ENCODE assay signal across 8 cellular contexts in the genomic region with DNA sequence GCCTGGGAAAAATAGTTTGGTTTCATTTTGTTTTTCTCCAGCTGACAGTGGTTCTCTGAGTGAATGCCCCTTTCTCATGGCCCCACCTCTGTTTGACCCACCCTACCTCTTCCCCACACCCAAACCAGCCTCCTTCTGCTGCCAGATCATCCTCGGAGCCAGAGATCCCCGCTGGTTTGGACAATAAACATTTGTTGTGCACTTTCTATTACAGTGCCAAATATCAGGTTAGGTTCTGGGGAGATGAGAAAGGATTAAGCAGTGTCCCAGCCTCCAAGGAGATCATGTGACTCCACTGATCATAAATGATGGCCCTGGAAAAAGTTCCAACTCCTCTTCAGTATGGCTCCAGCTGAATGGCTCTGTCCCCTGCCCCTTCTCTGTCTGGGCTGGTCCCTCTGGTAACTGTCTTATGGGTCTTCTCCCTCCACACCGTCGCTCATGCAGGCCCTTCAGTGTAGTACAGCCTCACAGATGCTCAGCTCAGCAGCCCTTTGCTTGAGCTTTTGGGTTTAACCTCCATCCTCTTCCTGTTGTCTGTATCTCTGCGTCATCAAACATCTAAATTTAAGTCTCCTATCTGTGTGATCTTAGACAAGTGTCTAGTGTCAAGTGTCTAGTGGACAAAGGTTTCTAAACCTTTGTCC. TPM values are rescaled to one million over a fixed set of nuclear protein-coding genes. Genes with fewer than 3 reads are reported as not detected.
DNase-seq lines count a peak whose midpoint lies in the region; ATAC-seq and TF ChIP-seq lines count a peak whose summit lies in the region.

No MANE protein-coding gene starts in this region.

- DNase-seq in heart right ventricle (no peak), left ventricle myocardium superior (no peak), lower lobe of right lung (no peak), uterus (no peak), epidermal melanocyte (ENCODE audit: insufficient read length, low spot score) (no peak), superior temporal gyrus (ENCODE audit: extremely low spot score) (no peak), NCI-H146 (lab: John Stamatoyannopoulos, UW) (no peak)
- DNase-seq in activated gamma-delta T cell treated with anti-CD3 and anti-CD28 coated beads, Interleukin-2, amount 50 U/mL, for 16 hours (ENCODE audit: low read depth), result peak; percentile 32

- H3K27me3 ChIP-seq in heart right ventricle, result no peaks in the 10 kb centered on the region
- H3K27me3 ChIP-seq in lower lobe of right lung (ENCODE audit: low read depth), result no peaks in the 10 kb centered on the region
- H3K27me3 ChIP-seq in uterus, result no peaks in the 10 kb centered on the region

- no peaks in the 10 kb centered on the region for H3K36me3 ChIP-seq in heart right ventricle
- H3K36me3 ChIP-seq in lower lobe of right lung, result no peaks in the 10 kb centered on the region
- H3K36me3 ChIP-seq in uterus, result no peaks in the 10 kb centered on the region

- H3K27ac ChIP-seq in heart right ventricle, result peak overlapping the region in 9 of 10 donors; percentile 61 to 95 (median 79)
- H3K27ac ChIP-seq in lower lobe of right lung, result peak overlapping the region; percentile 80
- H3K27ac ChIP-seq in uterus, result peak overlapping the region; percentile 53 to 69

- no peak for TF ChIP-seq POLR2A in uterus (IDR thresholded peaks at IDR 0.05)

- peak in 1 of 8 donors; percentile 6 for ATAC-seq in heart right ventricle
- ATAC-seq in left ventricle myocardium superior, result no peak
- peak; percentile 37 for ATAC-seq in lower lobe of right lung

- peaks cover 14 to 82% (median 37%) of the 10 kb centered on the region in 9 donors for H3K4me1 ChIP-seq in heart right ventricle
- H3K4me1 ChIP-seq in lower lobe of right lung, result peaks cover 52% of the 10 kb centered on the region
- no peaks in the 10 kb centered on the region for H3K4me1 ChIP-seq in uterus

- H3K4me3 ChIP-seq in heart right ventricle (peak overlapping the region in 6 of 10 donors; percentile 5 to 35 (median 26)), lower lobe of right lung (peak overlapping the region; percentile 24), uterus (peak overlapping the region in 1 of 2 donors; percentile 2)

- TF ChIP-seq CTCF in heart right ventricle (IDR thresholded peaks at IDR 0.05), result no peak
- TF ChIP-seq CTCF in lower lobe of right lung (IDR thresholded peaks at IDR 0.05), result no peak
- no peak for TF ChIP-seq CTCF in uterus (IDR thresholded peaks at IDR 0.05)

- 54 to 61% methylated on average over 5 of the region's 5 CpGs for WGBS in heart right ventricle, 2 donors

- no peaks in the 10 kb centered on the region for H3K9me3 ChIP-seq in heart right ventricle
- no peaks in the 10 kb centered on the region for H3K9me3 ChIP-seq in lower lobe of right lung
- H3K9me3 ChIP-seq in uterus, result no peaks in the 10 kb centered on the region

- intact Hi-C loops in heart right ventricle (cut with DNase I) (loop anchor here in 5 of 10 donors (5.0 to 10.0 kb wide), 3 partner anchors 44 to 76 kb away; a partner anchor contains a TSS), left ventricle myocardium superior (cut with micrococcal nuclease) (loop anchor here (10.0 kb wide), 1 partner anchor 46 kb away; a partner anchor contains a TSS), lower lobe of right lung (cut with DNase I) (loop anchor here (10.0 kb wide), 1 partner anchor 46 kb away; a partner anchor contains a TSS), uterus (cut with DNase I; ENCODE audit: low total_unique reads) (no loop called here)

RNA-seq across cellular contexts. Expression of a gene that starts 17.1 kb away (rescaled TPM):
- total RNA-seq in heart right ventricle (10 to 100 TPM; 17.7 to 73.7 (median 22.5) TPM), left ventricle myocardium superior (25.4 TPM), lower lobe of right lung (125 TPM), uterus (10 to 100 TPM in 2 of 4 donors, 1 to 10 TPM in 2; 7.7 to 28.2 (median 17.2) TPM)
- 10 to 100 TPM; 16.3 to 16.6 TPM for polyA plus RNA-seq in heart right ventricle

RNA-seq across cellular contexts. Expression of a gene that starts 44.3 kb away (rescaled TPM):
- total RNA-seq in heart right ventricle, result 10 to 100 TPM in 1 of 10 donors, 1 to 10 TPM in 9; 3.6 to 10.9 (median 4.8) TPM
- polyA plus RNA-seq in heart right ventricle, result 1 to 10 TPM; 2.2 to 3.8 TPM
- 2.9 TPM for total RNA-seq in left ventricle myocardium superior
- 12.8 TPM for total RNA-seq in lower lobe of right lung
- 10 to 100 TPM in 2 of 4 donors, 1 to 10 TPM in 2; 8.7 to 17.7 (median 10.8) TPM for total RNA-seq in uterus
